7 cellular contexts compared by ENCODE assay signal in genomic region chr20:31560900-31561598, GRCh38. TPM values are rescaled to one million over a fixed set of nuclear protein-coding genes. Genes with fewer than 3 reads are reported as not detected.
DNase-seq lines count a peak whose midpoint lies in the region; ATAC-seq and TF ChIP-seq lines count a peak whose summit lies in the region.

No MANE protein-coding gene starts in this region.

- no peak overlapping the region for H2BK5ac ChIP-seq in H9 (ENCODE audit: insufficient read length, low read length)

- H3K4me2 ChIP-seq in H9 (ENCODE audit: insufficient read depth, insufficient read length, low read length) = no peak overlapping the region
- H3K4me2 ChIP-seq in fibroblast of lung (ENCODE audit: extremely low read depth, insufficient read depth, low read length) = peak overlapping the region; percentile 51

- H3K27me3 Mint-ChIP-seq in H9 (ENCODE audit: low read depth) = no peaks in the 10 kb centered on the region

- H3K9me3 ChIP-seq in H9 (ENCODE audit: control insufficient read depth, low read depth, low read length) = no peaks in the 10 kb centered on the region
- H3K9me3 ChIP-seq in SJCRH30 (replicated peaks) = no peaks in the 10 kb centered on the region
- H3K9me3 ChIP-seq in fibroblast of lung (ENCODE audit: control insufficient read depth, insufficient read depth, low read depth, low read length) = no peaks in the 10 kb centered on the region
- no peaks in the 10 kb centered on the region for H3K9me3 ChIP-seq in spleen

- H2AK5ac ChIP-seq in H9 (ENCODE audit: insufficient read length, low read length) = no peak overlapping the region

- H3K36me3 ChIP-seq in SJCRH30 = peaks cover 38% of the 10 kb centered on the region
- peaks cover 15% of the 10 kb centered on the region for H3K36me3 ChIP-seq in fibroblast of lung (ENCODE audit: control insufficient read depth, insufficient read depth, low read length)
- peaks cover 0 to 96% (median 60%) of the 10 kb centered on the region in 6 donors for H3K36me3 ChIP-seq in spleen

- H3K4me3 Mint-ChIP-seq in H9 = no peak overlapping the region

- TF ChIP-seq POLR2A in spleen (IDR thresholded peaks at IDR 0.05) = no peak

- DNase-seq in H9 = no peak
- DNase-seq in SJCRH30 = no peak
- peak; percentile 95 to 98 for DNase-seq in fibroblast of lung (ENCODE audit: low read depth in 2 of 2)
- no peak for DNase-seq in spleen
- no peak for DNase-seq in NCI-H1930 (lab: John Stamatoyannopoulos, UW)
- no peak for DNase-seq in HUDEP-2 (lab: John Stamatoyannopoulos, UW; ENCODE audit: unreplicated experiment in 76 of 76)

- no peak overlapping the region for H3K14ac ChIP-seq in H9 (ENCODE audit: insufficient read depth, low read length)

- peaks cover 16 to 26% of the 10 kb centered on the region in 2 experiments for H3K4me1 Mint-ChIP-seq in H9

- no peaks in the 10 kb centered on the region for H4K20me1 ChIP-seq in H9 (ENCODE audit: control insufficient read depth, insufficient read depth, insufficient read length)
- no peaks in the 10 kb centered on the region for H4K20me1 ChIP-seq in fibroblast of lung (ENCODE audit: control insufficient read depth, extremely low read depth, insufficient read depth, low read length)

- H3K4ac ChIP-seq in H9 (ENCODE audit: low read depth, low read length) = no peak overlapping the region; the same call in 1 of the 2 replicates

- H3K27ac ChIP-seq in H9 (ENCODE audit: insufficient read length, low read depth, low read length) (no peak overlapping the region), SJCRH30 (peak overlapping the region; percentile 44), fibroblast of lung (ENCODE audit: insufficient read depth, low read length) (peak overlapping the region; percentile 97), spleen (peak overlapping the region in 6 of 8 donors; percentile 39 to 85 (median 79))

- H4K5ac ChIP-seq in H9 (ENCODE audit: insufficient read length, low read depth, low read length) = no peak overlapping the region

- H3K9ac ChIP-seq in H9 (ENCODE audit: extremely low read depth, insufficient read length, low read length) (no peak overlapping the region), fibroblast of lung (ENCODE audit: insufficient read depth, low read length) (peak overlapping the region; percentile 57)

- no peaks in the 10 kb centered on the region for H3K23me2 ChIP-seq in H9 (ENCODE audit: insufficient read length, low read depth, low read length, poor library complexity, severe bottlenecking)

- H3T11ph ChIP-seq in H9 (ENCODE audit: low read length) = no peak overlapping the region

- no peak overlapping the region for H2AFZ ChIP-seq in H9 (ENCODE audit: low read length)
- H2AFZ ChIP-seq in fibroblast of lung (ENCODE audit: low read length) = no peak overlapping the region

- no peak overlapping the region for H4K8ac ChIP-seq in H9 (replicated peaks; ENCODE audit: insufficient read length, low read depth, low read length)

- intact Hi-C loops in spleen (cut with DNase I; ENCODE audit: low total_unique reads) = loop anchor here (5.0 kb wide), 1 partner anchor 51 kb away; no protein-coding TSS in a partner anchor

- no CpG with 5 or more reads among the region's 6 CpGs for WGBS in H9 (ENCODE audit: extremely low coverage, insufficient read length, low lambda C conversion rate)
- 70 to 87% (median 80%) methylated on average over 6 of the region's 6 CpGs for WGBS in spleen, 5 donors

- no peaks in the 10 kb centered on the region for H3K4me1 ChIP-seq in H9 (ENCODE audit: insufficient read depth, low read length)
- peaks cover 18% of the 10 kb centered on the region for H3K4me1 ChIP-seq in SJCRH30
- peaks cover 32% of the 10 kb centered on the region for H3K4me1 ChIP-seq in fibroblast of lung (ENCODE audit: control insufficient read depth, extremely low read depth, insufficient read depth, low read length)
- peaks cover 0 to 32% (median 19%) of the 10 kb centered on the region in 6 donors for H3K4me1 ChIP-seq in spleen

- H2BK120ac ChIP-seq in H9 (ENCODE audit: low read depth, low read length, poor library complexity, severe bottlenecking) = no peak overlapping the region

- no peak overlapping the region for H3K18ac ChIP-seq in H9 (ENCODE audit: insufficient read length, low read depth, low read length)

- no peak overlapping the region for H4K91ac ChIP-seq in H9 (ENCODE audit: insufficient read length, low read depth, low read length)

- TF ChIP-seq CTCF in H9 (conservative IDR thresholded peaks at IDR 0.05) (no peak), fibroblast of lung (conservative IDR thresholded peaks at IDR 0.05 in 1 of 2, IDR thresholded peaks at IDR 0.05 in 1 of 2; ENCODE audit: low read depth in 1 of 2, low read length in 2 of 2) (no peak), spleen (IDR thresholded peaks at IDR 0.05 in 8 of 11, conservative IDR thresholded peaks at IDR 0.05 in 3 of 11) (no peak)

- peak overlapping the region; percentile 35 to 99 (median 68); a peak in 2 of 7 replicates for H3K27ac Mint-ChIP-seq in H9

- no peak overlapping the region for H2BK12ac ChIP-seq in H9 (ENCODE audit: insufficient read length, low read depth, low read length)

- H2BK15ac ChIP-seq in H9 (ENCODE audit: low read depth, low read length) = no peak overlapping the region

- no peak overlapping the region for H3K56ac ChIP-seq in H9 (ENCODE audit: insufficient read length, low read depth, low read length)

- H3K9me3 Mint-ChIP-seq in H9 = no peaks in the 10 kb centered on the region

- H3K23ac ChIP-seq in H9 (ENCODE audit: insufficient read length, low read depth, low read length) = no peak overlapping the region

- peaks cover 38 to 87% (median 49%) of the 10 kb centered on the region in 3 experiments for H3K36me3 Mint-ChIP-seq in H9 (ENCODE audit: insufficient read depth in 1 of 3, low read depth in 3 of 3)

- H3K27me3 ChIP-seq in H9 (ENCODE audit: insufficient read depth, low read length) (no peaks in the 10 kb centered on the region), SJCRH30 (no peaks in the 10 kb centered on the region), fibroblast of lung (ENCODE audit: control insufficient read depth, insufficient read depth, low read length) (no peaks in the 10 kb centered on the region), spleen (replicated peaks in 1 of 7) (no peaks in the 10 kb centered on the region)

- H3K79me1 ChIP-seq in H9 (ENCODE audit: insufficient read depth, low read depth, low read length, poor library complexity, severe bottlenecking) = no peaks in the 10 kb centered on the region

- ATAC-seq in HG02588 (IDR thresholded peaks at IDR 0.05; ENCODE audit: unreplicated experiment) = no peak

- H3K4me3 ChIP-seq in SJCRH30 (no peak overlapping the region), fibroblast of lung (replicated peaks in 1 of 4; ENCODE audit: control extremely low read depth in 1 of 4, insufficient read depth in 1 of 4, low read depth in 3 of 4, low read length in 4 of 4) (no peak overlapping the region), spleen (peak overlapping the region in 1 of 8 donors; percentile 26)

- no peaks in the 10 kb centered on the region for H3K79me2 ChIP-seq in H9 (ENCODE audit: insufficient read depth, low read length)
- H3K79me2 ChIP-seq in fibroblast of lung (ENCODE audit: control insufficient read depth, insufficient read depth, low read length) = no peaks in the 10 kb centered on the region

- H2BK20ac ChIP-seq in H9 (ENCODE audit: low read depth, low read length, poor library complexity, severe bottlenecking) = no peak overlapping the region

RNA-seq across cellular contexts. Expression of gene ID1, which starts 44.0 kb away (rescaled TPM):
- total RNA-seq in H9 (2021) = 355 and 360 TPM in 2 replicates
- total RNA-seq in SJCRH30 (2014; rRNA removed; shearing (Covaris generic)) = 71.6 and 73.9 TPM in 2 replicates
- 27.4 and 31.1 TPM in 2 replicates for total RNA-seq in fibroblast of lung
- 14.5 and 62.4 TPM in 2 replicates for polyA plus RNA-seq in fibroblast of lung
- polyA plus RNA-seq in fibroblast of lung (2012) = 14.5 and 72.5 TPM in 2 replicates
- polyA minus RNA-seq in fibroblast of lung (ENCODE audit: low replicate concordance) = 4.3 and 12.7 TPM in 2 replicates
- total RNA-seq in spleen = 100 to 1,000 TPM in 5 of 7 donors, 10 to 100 TPM in 2; 77.1 to 222 (median 124) TPM
- polyA plus RNA-seq in spleen = 100 to 1,000 TPM in 2 of 3 donors, 10 to 100 TPM in 1; 47.6 to 131 (median 122) TPM

RNA-seq across cellular contexts. Expression of gene HM13, which starts 46.8 kb away (rescaled TPM):
- total RNA-seq in H9 (2021) = 162 and 169 TPM in 2 replicates
- total RNA-seq in SJCRH30 (2014; rRNA removed; shearing (Covaris generic)) = 101 and 105 TPM in 2 replicates
- total RNA-seq in fibroblast of lung = 41.9 and 52.5 TPM in 2 replicates
- polyA plus RNA-seq in fibroblast of lung = 153 and 157 TPM in 2 replicates
- 181 and 201 TPM in 2 replicates for polyA plus RNA-seq in fibroblast of lung (2012)
- 328 and 338 TPM in 2 replicates for polyA minus RNA-seq in fibroblast of lung (ENCODE audit: low replicate concordance)
- total RNA-seq in spleen = 100 to 1,000 TPM in 5 of 7 donors, 10 to 100 TPM in 2; 66.7 to 122 (median 104) TPM
- 100 to 1,000 TPM in 1 of 3 donors, 10 to 100 TPM in 2; 62.1 to 105 (median 67.6) TPM for polyA plus RNA-seq in spleen

Comparison
In these comparisons a context has a peak if more than half of its experiments do, and no peak if none do; other contexts are left out.
1. DNase-seq: peak in fibroblast of lung (2 of 2); none in H9 (single experiment), SJCRH30 (0 of 2), spleen (single experiment), NCI-H1930 (0 of 2) and HUDEP-2 (0 of 76).